In genomic region chr1:1168156-1168450, GRCh38 we compare ENCODE assay signal across 1 cellular context.
A peak's percentile ranks its signal among the peaks of the same experiment; 100 is the strongest.
TF ChIP-seq lines count a peak whose summit lies in the region.

No MANE protein-coding gene starts in this region.

TF ChIP-seq in HepG2, 621 proteins besides CTCF, POLR2A, EP300 and RAD21:
- TF ChIP-seq ZNF816 (CRISPR knock-in tag; IDR thresholded peaks at IDR 0.05; ENCODE audit: borderline replicate concordance) (0 out of 2 replicates have a peak, but pooled peaks have one; percentile 42), ZNF556 (CRISPR knock-in tag; IDR thresholded peaks at IDR 0.05; ENCODE audit: borderline replicate concordance) (0 out of 2 replicates have a peak, but pooled peaks have one; percentile 29), CEBPG (CRISPR knock-in tag; IDR thresholded peaks at IDR 0.05) (no peak), ZNF747 (CRISPR knock-in tag; IDR thresholded peaks at IDR 0.05; ENCODE audit: borderline replicate concordance) (no peak), CC2D1A (CRISPR knock-in tag; IDR thresholded peaks at IDR 0.05) (no peak), ZNF501 (CRISPR knock-in tag; IDR thresholded peaks at IDR 0.05) (0 out of 2 replicates have a peak, but pooled peaks have one; percentile 4), ZSCAN21 (CRISPR knock-in tag; IDR thresholded peaks at IDR 0.05; ENCODE audit: borderline replicate concordance) (0 out of 2 replicates have a peak, but pooled peaks have one; percentile 19), ZSCAN12 (CRISPR knock-in tag; IDR thresholded peaks at IDR 0.05) (no peak), MYC (CRISPR knock-in tag; IDR thresholded peaks at IDR 0.05; ENCODE audit: borderline replicate concordance) (peak; percentile 9; the same call in 1 of the 2 replicates), ZNF350 (CRISPR knock-in tag; IDR thresholded peaks at IDR 0.05; ENCODE audit: borderline replicate concordance, low read depth) (0 out of 2 replicates have a peak, but pooled peaks have one; percentile 5), GZF1 (CRISPR knock-in tag; IDR thresholded peaks at IDR 0.05) (no peak), TBX3 (IDR thresholded peaks at IDR 0.05; ENCODE audit: borderline replicate concordance) (no peak), ZSCAN22 (CRISPR knock-in tag; IDR thresholded peaks at IDR 0.05) (no peak), ZFP82 (CRISPR knock-in tag; IDR thresholded peaks at IDR 0.05; ENCODE audit: borderline replicate concordance) (0 out of 2 replicates have a peak, but pooled peaks have one; percentile 60), SRY (CRISPR knock-in tag; IDR thresholded peaks at IDR 0.05) (peak; percentile 23; the same call in 1 of the 2 replicates), MED1 (CRISPR knock-in tag; IDR thresholded peaks at IDR 0.05) (0 out of 2 replicates have a peak, but pooled peaks have one; percentile 5), KLF12 (CRISPR knock-in tag; IDR thresholded peaks at IDR 0.05; ENCODE audit: borderline replicate concordance) (0 out of 2 replicates have a peak, but pooled peaks have one; percentile 6), ZNF674 (CRISPR knock-in tag; IDR thresholded peaks at IDR 0.05; ENCODE audit: low read depth) (no peak), KLF15 (CRISPR knock-in tag; IDR thresholded peaks at IDR 0.05; ENCODE audit: borderline replicate concordance) (0 out of 2 replicates have a peak, but pooled peaks have one; percentile 16)
- TF ChIP-seq, protein P1, sequence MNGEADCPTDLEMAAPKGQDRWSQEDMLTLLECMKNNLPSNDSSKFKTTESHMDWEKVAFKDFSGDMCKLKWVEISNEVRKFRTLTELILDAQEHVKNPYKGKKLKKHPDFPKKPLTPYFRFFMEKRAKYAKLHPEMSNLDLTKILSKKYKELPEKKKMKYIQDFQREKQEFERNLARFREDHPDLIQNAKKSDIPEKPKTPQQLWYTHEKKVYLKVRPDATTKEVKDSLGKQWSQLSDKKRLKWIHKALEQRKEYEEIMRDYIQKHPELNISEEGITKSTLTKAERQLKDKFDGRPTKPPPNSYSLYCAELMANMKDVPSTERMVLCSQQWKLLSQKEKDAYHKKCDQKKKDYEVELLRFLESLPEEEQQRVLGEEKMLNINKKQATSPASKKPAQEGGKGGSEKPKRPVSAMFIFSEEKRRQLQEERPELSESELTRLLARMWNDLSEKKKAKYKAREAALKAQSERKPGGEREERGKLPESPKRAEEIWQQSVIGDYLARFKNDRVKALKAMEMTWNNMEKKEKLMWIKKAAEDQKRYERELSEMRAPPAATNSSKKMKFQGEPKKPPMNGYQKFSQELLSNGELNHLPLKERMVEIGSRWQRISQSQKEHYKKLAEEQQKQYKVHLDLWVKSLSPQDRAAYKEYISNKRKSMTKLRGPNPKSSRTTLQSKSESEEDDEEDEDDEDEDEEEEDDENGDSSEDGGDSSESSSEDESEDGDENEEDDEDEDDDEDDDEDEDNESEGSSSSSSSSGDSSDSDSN (CRISPR knock-in tag; IDR thresholded peaks at IDR 0.05): 0 out of 2 replicates have a peak, but pooled peaks have one; percentile 34
